9 cellular contexts compared by ENCODE assay signal in genomic region chr12:4027412-4027811, GRCh38.
DNase-seq lines count a peak whose midpoint lies in the region; ATAC-seq and TF ChIP-seq lines count a peak whose summit lies in the region.
"Had no signal": no experiment of that assay in that cellular context is flagged by ENCODE, and none has a peak within 500 bp of the region (broad histone marks: within the 10 kb centered on the region; RNA-seq: fewer than 3 reads in every experiment).

No MANE protein-coding gene starts in this region.

- H3K9me3 ChIP-seq in endodermal cell (ENCODE audit: control insufficient read depth, low read length) = no peaks in the 10 kb centered on the region
- no peaks in the 10 kb centered on the region for H3K9me3 ChIP-seq in mammary epithelial cell (replicated peaks; ENCODE audit: insufficient read depth, low read length)

- H3K27me3 ChIP-seq in endodermal cell (ENCODE audit: control insufficient read depth, insufficient read depth, low read length, poor library complexity, severe bottlenecking) (no peaks in the 10 kb centered on the region), mammary epithelial cell (ENCODE audit: insufficient read depth, low read length) (no peaks in the 10 kb centered on the region)

- intact Hi-C loops in mammary epithelial cell (cut with micrococcal nuclease) = no loop called here

- H3K27ac Mint-ChIP-seq in activated CD8-positive, alpha-beta memory T cell treated with anti-CD3 and anti-CD28 coated beads, Interleukin-2, amount 10 ng/mL, durations not matched to agents 7 days and 5 days = peak overlapping the region; percentile 31
- H3K27ac Mint-ChIP-seq in endothelial cell (ENCODE audit: unreplicated experiment) (no peak overlapping the region), endodermal cell (no peak overlapping the region)

- H3K27me3 Mint-ChIP-seq in activated CD8-positive, alpha-beta memory T cell treated with anti-CD3 and anti-CD28 coated beads, Interleukin-2, amount 10 ng/mL, durations not matched to agents 7 days and 5 days = peaks cover 13% of the 10 kb centered on the region
- H3K27me3 Mint-ChIP-seq in endothelial cell (ENCODE audit: unreplicated experiment) = peaks cover 3% of the 10 kb centered on the region
- peaks cover 58% of the 10 kb centered on the region for H3K27me3 Mint-ChIP-seq in endodermal cell (ENCODE audit: insufficient read depth)

- no peak for TF ChIP-seq CTCF in endothelial cell (IDR thresholded peaks at IDR 0.05; ENCODE audit: unreplicated experiment)
- no peak for TF ChIP-seq CTCF in endodermal cell (conservative IDR thresholded peaks at IDR 0.05)
- no peak for TF ChIP-seq CTCF in mammary epithelial cell (conservative IDR thresholded peaks at IDR 0.05 in 1 of 2, IDR thresholded peaks at IDR 0.05 in 1 of 2; ENCODE audit: extremely low read depth in 1 of 2, insufficient read depth in 1 of 2, low read depth in 1 of 2, low read length in 2 of 2)

- H4K20me1 ChIP-seq in mammary epithelial cell (ENCODE audit: insufficient read depth, low read length) = no peaks in the 10 kb centered on the region

- H3K9ac ChIP-seq in endodermal cell (ENCODE audit: extremely low read depth, low read length, poor library complexity, severe bottlenecking) (no peak overlapping the region), mammary epithelial cell (ENCODE audit: insufficient read depth, low read length) (no peak overlapping the region)

- no TSS peak for BruUV-seq in mammary epithelial cell (replicated peaks; lab: Mats Ljungman, UMichigan)

- H3K79me2 ChIP-seq in mammary epithelial cell (ENCODE audit: insufficient read depth, low read length) = no peaks in the 10 kb centered on the region

- peaks cover 9% of the 10 kb centered on the region for H3K4me1 ChIP-seq in endodermal cell (ENCODE audit: control insufficient read depth, insufficient read depth, low read length)
- H3K4me1 ChIP-seq in mammary epithelial cell (ENCODE audit: insufficient read depth, low read length) = peaks cover 26% of the 10 kb centered on the region

- peak; percentile 44 for DNase-seq in H4 (ENCODE audit: low spot score)
- DNase-seq in activated CD8-positive, alpha-beta memory T cell treated with anti-CD3 and anti-CD28 coated beads, Interleukin-2, amount 10 ng/mL, durations not matched to agents 7 days and 5 days = peak; percentile 72
- DNase-seq in islet precursor cell = peak; percentile 50
- peak; percentile 22 to 57 (median 48) for DNase-seq in stimulated activated CD4-positive, alpha-beta T cell treated with anti-CD3 and anti-CD28 coated beads, TNF-alpha, amount 100 ng/mL, for 48 hours (ENCODE audit: low read depth in 3 of 3)
- DNase-seq in endothelial cell (ENCODE audit: low spot score) = no peak
- DNase-seq in endodermal cell = no peak
- no peak for DNase-seq in mammary epithelial cell

- no peaks in the 10 kb centered on the region for H3K36me3 Mint-ChIP-seq in activated CD8-positive, alpha-beta memory T cell treated with anti-CD3 and anti-CD28 coated beads, Interleukin-2, amount 10 ng/mL, durations not matched to agents 7 days and 5 days
- H3K36me3 Mint-ChIP-seq in endothelial cell (ENCODE audit: low read depth, unreplicated experiment) (no peaks in the 10 kb centered on the region), endodermal cell (ENCODE audit: low read depth) (peaks cover 25% of the 10 kb centered on the region)

- dilution Hi-C loops in mammary epithelial cell (cut with HindIII; ENCODE audit: low sequenced_read_pairs) = no loop called here

- ATAC-seq in activated CD8-positive, alpha-beta memory T cell treated with anti-CD3 and anti-CD28 coated beads, Interleukin-2, amount 10 ng/mL, durations not matched to agents 7 days and 5 days = peak; percentile 44
- ATAC-seq in HG03280 (IDR thresholded peaks at IDR 0.05; ENCODE audit: unreplicated experiment) = no peak

- H3K4me3 ChIP-seq in endodermal cell (ENCODE audit: low read length) = no peak overlapping the region
- no peak overlapping the region for H3K4me3 ChIP-seq in mammary epithelial cell (replicated peaks in 1 of 3; ENCODE audit: insufficient read depth in 1 of 3, low read depth in 2 of 3, low read length in 3 of 3)
- H3K4me3 ChIP-seq: cardiac muscle cell had no signal

- no peaks in the 10 kb centered on the region for H3K9me3 Mint-ChIP-seq in activated CD8-positive, alpha-beta memory T cell treated with anti-CD3 and anti-CD28 coated beads, Interleukin-2, amount 10 ng/mL, durations not matched to agents 7 days and 5 days (ENCODE audit: low read depth)
- no peaks in the 10 kb centered on the region for H3K9me3 Mint-ChIP-seq in endothelial cell (ENCODE audit: unreplicated experiment)
- no peaks in the 10 kb centered on the region for H3K9me3 Mint-ChIP-seq in endodermal cell

- CTCF ChIA-PET in activated CD8-positive, alpha-beta memory T cell treated with anti-CD3 and anti-CD28 coated beads, Interleukin-2, amount 10 ng/mL, durations not matched to agents 7 days and 5 days (lab: Charles Lee) = interaction anchor here (2.4 kb wide), 1 partner anchor 10 kb away, joined by 11 read pairs; no protein-coding TSS in a partner anchor
- CTCF ChIA-PET in mammary epithelial cell (lab: Charles Lee; ENCODE audit: low non-redundant PET) = no interaction called here

- no peak overlapping the region for H3K4me3 Mint-ChIP-seq in activated CD8-positive, alpha-beta memory T cell treated with anti-CD3 and anti-CD28 coated beads, Interleukin-2, amount 10 ng/mL, durations not matched to agents 7 days and 5 days
- no peak overlapping the region for H3K4me3 Mint-ChIP-seq in endothelial cell (ENCODE audit: unreplicated experiment)
- no peak overlapping the region for H3K4me3 Mint-ChIP-seq in endodermal cell

- in situ Hi-C loops in mammary epithelial cell (cut with MboI; ENCODE audit: low sequenced_read_pairs in 2 of 2) = loop anchor here in 1 of 2 donors (25.0 kb wide), 1 partner anchor 140 kb away; no protein-coding TSS in a partner anchor

- 87 to 95% methylated on average over 3 to 4 of the region's 4 CpGs for WGBS in endodermal cell (ENCODE audit: insufficient coverage in 1 of 2, insufficient read length in 1 of 2), 2 experiments
- 44% methylated on average over 2 of the region's 4 CpGs for WGBS in mammary epithelial cell (ENCODE audit: low coverage, missing lambda C conversion rate)

- peaks cover 29% of the 10 kb centered on the region for H3K4me1 Mint-ChIP-seq in activated CD8-positive, alpha-beta memory T cell treated with anti-CD3 and anti-CD28 coated beads, Interleukin-2, amount 10 ng/mL, durations not matched to agents 7 days and 5 days
- H3K4me1 Mint-ChIP-seq in endothelial cell (ENCODE audit: unreplicated experiment) (peaks cover 49% of the 10 kb centered on the region), endodermal cell (peaks cover 64% of the 10 kb centered on the region)

- no peak overlapping the region for H2AFZ ChIP-seq in mammary epithelial cell (ENCODE audit: low read depth, low read length)

- H3K36me3 ChIP-seq in endodermal cell (ENCODE audit: control insufficient read depth, insufficient read depth, low read length) (no peaks in the 10 kb centered on the region), mammary epithelial cell (ENCODE audit: insufficient read depth, low read length) (no peaks in the 10 kb centered on the region)
- H3K36me3 ChIP-seq: cardiac muscle cell had no signal

- H3K4me2 ChIP-seq in mammary epithelial cell (ENCODE audit: insufficient read depth, low read depth, low read length) = no peak overlapping the region

- no peak overlapping the region for H3K27ac ChIP-seq in endodermal cell (ENCODE audit: low read depth, low read length)
- H3K27ac ChIP-seq in mammary epithelial cell (ENCODE audit: insufficient read depth, low read depth, low read length) = no peak overlapping the region
- H3K27ac ChIP-seq: cardiac muscle cell had no signal

Comparison
In these comparisons a context has a peak if more than half of its experiments do, and no peak if none do; other contexts are left out.
1. DNase-seq: peak in H4 (single experiment), activated CD8-positive, alpha-beta memory T cell treated with anti-CD3 and anti-CD28 coated beads, Interleukin-2, amount 10 ng/mL, durations not matched to agents 7 days and 5 days (single experiment), islet precursor cell (single experiment) and stimulated activated CD4-positive, alpha-beta T cell treated with anti-CD3 and anti-CD28 coated beads, TNF-alpha, amount 100 ng/mL, for 48 hours (3 of 3); none in endothelial cell (single experiment), endodermal cell (single experiment) and mammary epithelial cell (single experiment).